Comparison of ENCODE assay signal across 9 cellular contexts in genomic region chr16:20740901-20741491, GRCh38. TPM values are rescaled to one million over a fixed set of nuclear protein-coding genes. Genes with fewer than 3 reads are reported as not detected.
DNase-seq lines count a peak whose midpoint lies in the region; ATAC-seq, FAIRE-seq and TF ChIP-seq lines count a peak whose summit lies in the region.
"Had no signal": no experiment of that assay in that cellular context is flagged by ENCODE, and none has a peak within 500 bp of the region (broad histone marks: within the 10 kb centered on the region; RNA-seq: fewer than 3 reads in every experiment).

No MANE protein-coding gene starts in this region.

- TF ChIP-seq POLR2A in endothelial cell of umbilical vein (IDR thresholded peaks at IDR 0.05; ENCODE audit: low read depth, low read length) = peak; percentile 43

- H3K4me1 ChIP-seq in endothelial cell of umbilical vein (ENCODE audit: control insufficient read depth, extremely low read depth, insufficient read depth, low read length) = peaks cover 10% of the 10 kb centered on the region

- H3K79me2 ChIP-seq in endothelial cell of umbilical vein (ENCODE audit: control insufficient read depth, insufficient read depth, low read length) = peaks cover 26% of the 10 kb centered on the region

- dilution Hi-C loops in endothelial cell of umbilical vein (cut with MboI; ENCODE audit: extremely low pct_ligation_motif_present, low sequenced_read_pairs) = no loop called here

- peaks cover 14 to 24% of the 10 kb centered on the region in 2 experiments for H3K36me3 ChIP-seq in endothelial cell of umbilical vein (ENCODE audit: control insufficient read depth in 2 of 2, extremely low read depth in 1 of 2, insufficient read depth in 2 of 2, low read length in 2 of 2)

- CTCF ChIA-PET in endothelial cell of umbilical vein (lab: Charles Lee) = interaction anchor here (0.8 to 2.8 kb wide), 7 partner anchors 11 to 834 kb away, joined by 3 to 12 read pairs (median 3); no protein-coding TSS in a partner anchor

- no peaks in the 10 kb centered on the region for H3K27me3 ChIP-seq in endothelial cell of umbilical vein (ENCODE audit: control insufficient read depth in 2 of 2, insufficient read depth in 2 of 2, low read length in 2 of 2)

- H3K4me2 ChIP-seq in endothelial cell of umbilical vein (ENCODE audit: insufficient read depth, low read length) = peak overlapping the region; percentile 98

- ATAC-seq in GM21360 (IDR thresholded peaks at IDR 0.05; ENCODE audit: unreplicated experiment) = peak; percentile 78

- POLR2A ChIA-PET in endothelial cell of umbilical vein (lab: Charles Lee) = interaction anchor here (0.5 kb wide), 1 partner anchor 33 kb away, joined by 8 read pairs; no protein-coding TSS in a partner anchor

- intact Hi-C loops in endothelial cell of umbilical vein (cut with micrococcal nuclease) = loop anchor here (1.0 to 5.0 kb wide), 3 partner anchors 65 to 342 kb away; partner anchors contain the start of genes DCUN1D3, ERI2, LYRM1 and REXO5

- peak overlapping the region; percentile 37 to 98 (median 91) for H3K4me3 ChIP-seq in endothelial cell of umbilical vein (replicated peaks in 1 of 3; ENCODE audit: insufficient read depth in 1 of 3, low read depth in 1 of 3, low read length in 3 of 3)

- no peaks in the 10 kb centered on the region for H3K9me3 ChIP-seq in endothelial cell of umbilical vein (replicated peaks; ENCODE audit: control insufficient read depth, insufficient read depth, low read length)

- peak overlapping the region; percentile 53 for H3K27ac ChIP-seq in endothelial cell of umbilical vein (ENCODE audit: insufficient read depth, low read depth, low read length)

- FAIRE-seq in endothelial cell of umbilical vein (lab: Jason Lieb, UNC) = peak; percentile 91
- FAIRE-seq: islet of Langerhans had no signal

- H3K9me1 ChIP-seq in endothelial cell of umbilical vein (replicated peaks; ENCODE audit: control insufficient read depth, extremely low read depth, insufficient read depth, low read length) = no peaks in the 10 kb centered on the region

- H4K20me1 ChIP-seq in endothelial cell of umbilical vein (replicated peaks; ENCODE audit: control insufficient read depth, extremely low read depth, insufficient read depth, low read length) = peaks cover 2% of the 10 kb centered on the region

- peak; percentile 96 for DNase-seq in COLO829 (ENCODE audit: low spot score)
- DNase-seq in HS-27A (ENCODE audit: low read depth) = peak; percentile 22
- DNase-seq in NOMO-1 treated with dmso at 0.1 percent for 144 hours (lab: John Stamatoyannopoulos, UW; ENCODE audit: unreplicated experiment) = peak; percentile 72
- peak; percentile 91 for DNase-seq in activated CD8-positive, alpha-beta memory T cell treated with anti-CD3 and anti-CD28 coated beads, Interleukin-2, amount 50 U/mL, for 4 hours
- DNase-seq in endothelial cell of umbilical vein (ENCODE audit: low read depth, low spot score) = peak; percentile 85
- DNase-seq in midbrain (lab: John Stamatoyannopoulos, UW) = peak; percentile 86
- DNase-seq in stimulated activated CD8-positive, alpha-beta memory T cell treated with anti-CD3 and anti-CD28 coated beads, Interleukin-15, amount 100 ng/mL, for 48 hours (ENCODE audit: low read depth in 2 of 2) = peak; percentile 85

- H3K9ac ChIP-seq in endothelial cell of umbilical vein (replicated peaks; ENCODE audit: extremely low read depth, insufficient read depth, low read length) = peak overlapping the region; percentile 91

- TF ChIP-seq CTCF in endothelial cell of umbilical vein (IDR thresholded peaks at IDR 0.05; ENCODE audit: extremely low read depth in 1 of 2, insufficient read depth in 1 of 2, low read depth in 1 of 2, low read length in 2 of 2) = no peak

- peak overlapping the region; percentile 28 for H2AFZ ChIP-seq in endothelial cell of umbilical vein (ENCODE audit: low read depth, low read length)

- TSS peak; percentile 53 for BruUV-seq in endothelial cell of umbilical vein (replicated peaks; lab: Mats Ljungman, UMichigan)

TF ChIP-seq in endothelial cell of umbilical vein, 7 proteins besides CTCF, POLR2A, EP300 and RAD21:
- TF ChIP-seq EZH2 (IDR thresholded peaks at IDR 0.05; ENCODE audit: borderline replicate concordance, low read depth, low read length, severe bottlenecking) (no peak), MAX (IDR thresholded peaks at IDR 0.05; ENCODE audit: insufficient read depth, insufficient read length) (no peak), JUN (IDR thresholded peaks at IDR 0.05; ENCODE audit: borderline replicate concordance, insufficient read depth, insufficient read length, low read depth) (no peak), MYC (IDR thresholded peaks at IDR 0.05; ENCODE audit: low read depth, low read length) (no peak), POLR2AphosphoS5 (IDR thresholded peaks at IDR 0.05; ENCODE audit: insufficient read depth, low read depth, low read length) (no peak), GATA2 (IDR thresholded peaks at IDR 0.05; ENCODE audit: insufficient read depth, insufficient read length, low read depth, low read length) (no peak), FOS (IDR thresholded peaks at IDR 0.05; ENCODE audit: borderline replicate concordance, insufficient read depth, low read length) (no peak)

RNA-seq across cellular contexts. Expression of gene THUMPD1, which starts 0.6 kb away (rescaled TPM):
- total RNA-seq in endothelial cell of umbilical vein = 29.0 and 30.7 TPM in 2 replicates
- polyA plus RNA-seq in endothelial cell of umbilical vein = 27.9 and 36.9 TPM in 2 replicates
- 16.7 and 25.5 TPM in 2 replicates for polyA plus RNA-seq in endothelial cell of umbilical vein (2011; cell fraction: cytosol; rRNA removed)
- 36.3 and 42.7 TPM in 2 replicates for polyA plus RNA-seq in endothelial cell of umbilical vein (2011; cell fraction: nucleus; rRNA removed)
- polyA plus RNA-seq in endothelial cell of umbilical vein (2012) = 21.8 and 25.0 TPM in 2 replicates
- polyA minus RNA-seq in endothelial cell of umbilical vein = 41.1 and 43.1 TPM in 2 replicates
- 34.9 TPM for polyA minus RNA-seq in endothelial cell of umbilical vein (2011; cell fraction: cytosol; rRNA and poly(A)+ RNA removed)
- polyA minus RNA-seq in endothelial cell of umbilical vein (2011; cell fraction: nucleus; rRNA and poly(A)+ RNA removed) = 33.0 and 53.2 TPM in 2 replicates

RNA-seq across cellular contexts. Expression of gene ACSM3, which starts 22.8 kb away (rescaled TPM):
- 10.2 and 37.3 TPM in 2 replicates for total RNA-seq in endothelial cell of umbilical vein
- polyA plus RNA-seq in endothelial cell of umbilical vein = 23.7 and 33.2 TPM in 2 replicates
- 13.6 and 15.3 TPM in 2 replicates for polyA plus RNA-seq in endothelial cell of umbilical vein (2011; cell fraction: cytosol; rRNA removed)
- polyA plus RNA-seq in endothelial cell of umbilical vein (2011; cell fraction: nucleus; rRNA removed) = 135 and 144 TPM in 2 replicates
- polyA plus RNA-seq in endothelial cell of umbilical vein (2012) = 11.6 and 19.5 TPM in 2 replicates
- 123 and 157 TPM in 2 replicates for polyA minus RNA-seq in endothelial cell of umbilical vein
- polyA minus RNA-seq in endothelial cell of umbilical vein (2011; cell fraction: cytosol; rRNA and poly(A)+ RNA removed) = not detected
- polyA minus RNA-seq in endothelial cell of umbilical vein (2011; cell fraction: nucleus; rRNA and poly(A)+ RNA removed) = 131 and 193 TPM in 2 replicates

RNA-seq across cellular contexts. Expression of gene ACSM1, which starts 43.5 kb away (rescaled TPM):
- total RNA-seq in endothelial cell of umbilical vein = 0.18 TPM in 1 of 2 replicates, not detected in the other
- 0.10 and 0.12 TPM in 2 replicates for polyA plus RNA-seq in endothelial cell of umbilical vein
- polyA plus RNA-seq in endothelial cell of umbilical vein (2011; cell fraction: cytosol; rRNA removed) = 0.23 and 0.49 TPM in 2 replicates
- polyA plus RNA-seq in endothelial cell of umbilical vein (2011; cell fraction: nucleus; rRNA removed) = 0.12 and 0.24 TPM in 2 replicates
- 0.22 TPM in 1 of 2 replicates, not detected in the other for polyA plus RNA-seq in endothelial cell of umbilical vein (2012)
- 0.21 TPM in 1 of 2 replicates, not detected in the other for polyA minus RNA-seq in endothelial cell of umbilical vein
- polyA minus RNA-seq in endothelial cell of umbilical vein (2011; cell fraction: cytosol; rRNA and poly(A)+ RNA removed) = not detected
- polyA minus RNA-seq in endothelial cell of umbilical vein (2011; cell fraction: nucleus; rRNA and poly(A)+ RNA removed) = 0.29 TPM in 1 of 2 replicates, not detected in the other

Comparison
In these comparisons a context has a peak if more than half of its experiments do, and no peak if none do; other contexts are left out.
1. Peak in every context shown above with its lines: DNase-seq, ATAC-seq, H3K4me3 ChIP-seq and H3K27ac ChIP-seq.
2. DNase-seq: peak in every context shown above with its lines; median percentile 96 in COLO829; 91 in activated CD8-positive, alpha-beta memory T cell treated with anti-CD3 and anti-CD28 coated beads, Interleukin-2, amount 50 U/mL, for 4 hours; 86 in midbrain; 85 in endothelial cell of umbilical vein; 85 in stimulated activated CD8-positive, alpha-beta memory T cell treated with anti-CD3 and anti-CD28 coated beads, Interleukin-15, amount 100 ng/mL, for 48 hours; 72 in NOMO-1 treated with dmso at 0.1 percent for 144 hours; 22 in HS-27A.